Comparison of ENCODE assay signal across 8 cellular contexts in the genomic region with DNA sequence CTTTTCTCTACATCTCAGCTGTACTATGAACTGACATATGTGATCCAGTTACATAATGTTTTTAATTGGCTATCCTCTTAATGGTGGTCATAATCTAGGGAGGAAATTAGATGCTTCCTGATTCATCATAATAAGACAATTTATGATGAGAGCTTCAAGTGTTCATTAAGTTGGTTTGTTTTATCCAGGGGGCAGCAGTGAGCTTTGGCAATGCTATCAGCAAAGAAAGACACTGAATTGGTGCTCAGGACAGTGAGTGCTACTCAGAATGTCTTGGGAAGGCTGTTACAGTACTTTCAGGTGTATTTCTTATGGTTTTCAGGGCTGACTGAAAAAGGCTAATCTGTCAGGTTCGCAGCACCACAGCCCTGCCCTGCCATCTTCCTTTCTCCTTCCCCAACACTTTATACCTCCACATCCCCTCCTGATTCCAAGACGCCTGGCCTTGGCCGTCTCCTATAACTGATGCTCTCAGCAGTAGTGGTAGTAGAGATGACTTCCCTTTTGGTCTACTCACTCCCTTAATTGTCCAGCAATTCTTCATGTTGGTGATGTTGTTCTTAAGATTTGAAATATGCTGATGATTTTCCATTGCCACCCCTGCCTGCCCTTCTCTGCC.
DNase-seq lines count a peak whose midpoint lies in the region; ATAC-seq and TF ChIP-seq lines count a peak whose summit lies in the region.

No MANE protein-coding gene starts in this region.

- H3K9ac ChIP-seq in endodermal cell (ENCODE audit: extremely low read depth, low read length, poor library complexity, severe bottlenecking), result no peak overlapping the region

- no peak for TF ChIP-seq POLR2A in uterus (IDR thresholded peaks at IDR 0.05)

- H3K36me3 ChIP-seq in MG63 (no peaks in the 10 kb centered on the region), endodermal cell (ENCODE audit: control insufficient read depth, insufficient read depth, low read length) (no peaks in the 10 kb centered on the region), uterus (no peaks in the 10 kb centered on the region)

- peak overlapping the region; percentile 81 for H3K27ac Mint-ChIP-seq in activated CD4-positive, alpha-beta T cell treated with anti-CD3 and anti-CD28 coated beads, Interleukin-2, amount 10 ng/mL, durations not matched to agents 24 days and 14 days
- no peak overlapping the region for H3K27ac Mint-ChIP-seq in endodermal cell
- peak overlapping the region; percentile 80 to 96 (median 92) for H3K27ac Mint-ChIP-seq in naive thymus-derived CD8-positive, alpha-beta T cell

- TF ChIP-seq CTCF in endodermal cell (conservative IDR thresholded peaks at IDR 0.05), result peak; percentile 85
- peak; percentile 28 to 58 (median 48) for TF ChIP-seq CTCF in uterus (IDR thresholded peaks at IDR 0.05)

- POLR2A ChIA-PET in naive thymus-derived CD8-positive, alpha-beta T cell (lab: Charles Lee), result interaction anchor here (1.0 to 3.4 kb wide), 9 partner anchors 11 to 139 kb away, joined by 3 to 77 read pairs (median 7); a partner anchor contains a TSS

- peaks cover 4% of the 10 kb centered on the region for H3K36me3 Mint-ChIP-seq in activated CD4-positive, alpha-beta T cell treated with anti-CD3 and anti-CD28 coated beads, Interleukin-2, amount 10 ng/mL, durations not matched to agents 24 days and 14 days (ENCODE audit: low read depth)
- no peaks in the 10 kb centered on the region for H3K36me3 Mint-ChIP-seq in endodermal cell (ENCODE audit: low read depth)
- peaks cover 0 to 3% (median 0%) of the 10 kb centered on the region in 3 donors for H3K36me3 Mint-ChIP-seq in naive thymus-derived CD8-positive, alpha-beta T cell

- peak; percentile 69 for ATAC-seq in GM19023 (IDR thresholded peaks at IDR 0.05; ENCODE audit: unreplicated experiment)
- peak; percentile 75 to 88 for ATAC-seq in naive thymus-derived CD8-positive, alpha-beta T cell

- intact Hi-C loops in activated CD4-positive, alpha-beta T cell treated with anti-CD3 and anti-CD28 coated beads, Interleukin-2, amount 10 ng/mL, durations not matched to agents 24 days and 14 days (cut with micrococcal nuclease), result loop anchor here (1.0 to 2.0 kb wide), 4 partner anchors 19 to 175 kb away; a partner anchor contains a TSS
- intact Hi-C loops in uterus (cut with DNase I; ENCODE audit: low total_unique reads), result loop anchor here (10.0 kb wide), 1 partner anchor 65 kb away; a partner anchor contains a TSS

- peaks cover 12% of the 10 kb centered on the region for H3K9me3 Mint-ChIP-seq in activated CD4-positive, alpha-beta T cell treated with anti-CD3 and anti-CD28 coated beads, Interleukin-2, amount 10 ng/mL, durations not matched to agents 24 days and 14 days
- peaks cover 4% of the 10 kb centered on the region for H3K9me3 Mint-ChIP-seq in endodermal cell
- H3K9me3 Mint-ChIP-seq in naive thymus-derived CD8-positive, alpha-beta T cell, result peaks cover 0 to 1% (median 0%) of the 10 kb centered on the region in 9 donors

- H3K27ac ChIP-seq in endodermal cell (ENCODE audit: low read depth, low read length), result no peak overlapping the region
- no peak overlapping the region for H3K27ac ChIP-seq in uterus

- H3K4me3 Mint-ChIP-seq in activated CD4-positive, alpha-beta T cell treated with anti-CD3 and anti-CD28 coated beads, Interleukin-2, amount 10 ng/mL, durations not matched to agents 24 days and 14 days, result peak overlapping the region; percentile 18
- no peak overlapping the region for H3K4me3 Mint-ChIP-seq in endodermal cell
- H3K4me3 Mint-ChIP-seq in naive thymus-derived CD8-positive, alpha-beta T cell, result peak overlapping the region in 3 of 10 donors; percentile 27 to 59 (median 52)

- H3K4me1 Mint-ChIP-seq in activated CD4-positive, alpha-beta T cell treated with anti-CD3 and anti-CD28 coated beads, Interleukin-2, amount 10 ng/mL, durations not matched to agents 24 days and 14 days, result peaks cover 54% of the 10 kb centered on the region
- H3K4me1 Mint-ChIP-seq in endodermal cell, result peaks cover 21% of the 10 kb centered on the region
- peaks cover 28 to 61% (median 58%) of the 10 kb centered on the region in 4 donors for H3K4me1 Mint-ChIP-seq in naive thymus-derived CD8-positive, alpha-beta T cell

- DNase-seq in Ammon's horn (ENCODE audit: low spot score), result peak; percentile 75
- DNase-seq in MG63, result peak; percentile 26
- DNase-seq in activated CD4-positive, alpha-beta T cell treated with anti-CD3 and anti-CD28 coated beads, Interleukin-2, amount 10 ng/mL, durations not matched to agents 24 days and 14 days, result peak; percentile 83
- DNase-seq in endodermal cell, result peak; percentile 67
- DNase-seq in naive thymus-derived CD8-positive, alpha-beta T cell, result peak; percentile 15 to 90 (median 76)
- peak in 1 of 2 donors; percentile 69 for DNase-seq in uterus
- no peak for DNase-seq in mesenteric fat pad (ENCODE audit: low spot score)

- WGBS in endodermal cell (ENCODE audit: insufficient coverage in 1 of 2, insufficient read length in 1 of 2), 2 experiments, result 89 to 100% methylated on average over 2 to 3 of the region's 3 CpGs

- H3K4me3 ChIP-seq in MG63 (no peak overlapping the region), endodermal cell (ENCODE audit: low read length) (no peak overlapping the region), uterus (no peak overlapping the region)

- H3K27me3 ChIP-seq in MG63 (no peaks in the 10 kb centered on the region), endodermal cell (ENCODE audit: control insufficient read depth, insufficient read depth, low read length, poor library complexity, severe bottlenecking) (no peaks in the 10 kb centered on the region), uterus (no peaks in the 10 kb centered on the region)

- H3K9me3 ChIP-seq in MG63 (no peaks in the 10 kb centered on the region), endodermal cell (ENCODE audit: control insufficient read depth, low read length) (no peaks in the 10 kb centered on the region), uterus (no peaks in the 10 kb centered on the region)

- H3K4me1 ChIP-seq in endodermal cell (ENCODE audit: control insufficient read depth, insufficient read depth, low read length), result peaks cover 3% of the 10 kb centered on the region
- peaks cover 0 to 9% of the 10 kb centered on the region in 2 donors for H3K4me1 ChIP-seq in uterus

- H3K27me3 Mint-ChIP-seq in activated CD4-positive, alpha-beta T cell treated with anti-CD3 and anti-CD28 coated beads, Interleukin-2, amount 10 ng/mL, durations not matched to agents 24 days and 14 days, result no peaks in the 10 kb centered on the region
- no peaks in the 10 kb centered on the region for H3K27me3 Mint-ChIP-seq in endodermal cell (ENCODE audit: insufficient read depth)
- no peaks in the 10 kb centered on the region for H3K27me3 Mint-ChIP-seq in naive thymus-derived CD8-positive, alpha-beta T cell
